Comparison of ENCODE assay signal across 23 cellular contexts in genomic region chr21:27301216-27301615, GRCh38.
A peak's percentile ranks its signal among the peaks of the same experiment; 100 is the strongest.
DNase-seq lines count a peak whose midpoint lies in the region; ATAC-seq and TF ChIP-seq lines count a peak whose summit lies in the region.
"Had no signal": no experiment of that assay in that cellular context is flagged by ENCODE, and none has a peak within 500 bp of the region (broad histone marks: within the 10 kb centered on the region; RNA-seq: fewer than 3 reads in every experiment).

No MANE protein-coding gene starts in this region.

- H3K4ac ChIP-seq in IMR-90 (ENCODE audit: low read depth, low read length): peak overlapping the region; percentile 76; the same call in 1 of the 2 replicates

- no peaks in the 10 kb centered on the region for H3K36me3 Mint-ChIP-seq in endodermal cell (ENCODE audit: low read depth)
- H3K36me3 Mint-ChIP-seq: CD4-positive, CD25-positive, alpha-beta regulatory T cell had no signal

- POLR2A ChIA-PET in IMR-90 (lab: Charles Lee; ENCODE audit: unreplicated experiment): no interaction called here

- 0 out of 2 replicates have a peak overlapping the region, but pooled peaks have one; percentile 42 for H4K91ac ChIP-seq in IMR-90 (ENCODE audit: insufficient read depth, low read depth, low read length)

- H3K4me3 ChIP-seq in AG10803 (ENCODE audit: low read length) (no peak overlapping the region), IMR-90 (ENCODE audit: insufficient read depth, low read depth, low read length) (no peak overlapping the region), fibroblast of the aortic adventitia (ENCODE audit: low read depth, low read length) (no peak overlapping the region), endodermal cell (ENCODE audit: low read length) (no peak overlapping the region)
- H3K4me3 ChIP-seq: PC-9, SK-N-MC had no signal

- no peaks in the 10 kb centered on the region for H4K20me1 ChIP-seq in IMR-90 (ENCODE audit: insufficient read depth, low read length)

- no peaks in the 10 kb centered on the region for H3K36me3 ChIP-seq in IMR-90 (ENCODE audit: control insufficient read depth, insufficient read depth, low read length)
- no peaks in the 10 kb centered on the region for H3K36me3 ChIP-seq in endodermal cell (ENCODE audit: control insufficient read depth, insufficient read depth, low read length)

- H2BK5ac ChIP-seq in IMR-90 (ENCODE audit: low read depth, low read length, poor library complexity, severe bottlenecking): peak overlapping the region; percentile 95

- BruUV-seq in IMR-90 (replicated peaks; lab: Mats Ljungman, UMichigan): no TSS peak

- H3K4me3 Mint-ChIP-seq in endodermal cell: no peak overlapping the region
- H3K4me3 Mint-ChIP-seq: CD4-positive, CD25-positive, alpha-beta regulatory T cell had no signal

- peak overlapping the region; percentile 31; the same call in 1 of the 2 replicates for H3K14ac ChIP-seq in IMR-90 (replicated peaks; ENCODE audit: low read depth, low read length)

- CTCF ChIA-PET in IMR-90 (lab: Yijun Ruan, JAX): no interaction called here

- in situ Hi-C loops in IMR-90 (cut with MboI; ENCODE audit: low sequenced_read_pairs): no loop called here

- ATAC-seq in IMR-90 (ENCODE audit: low read depth) (peak; percentile 52), omental fat pad (ENCODE audit: low FRiP score) (peak; percentile 74), GM18519 (IDR thresholded peaks at IDR 0.05; ENCODE audit: low FRiP score, unreplicated experiment) (no peak), HG02623 (IDR thresholded peaks at IDR 0.05; ENCODE audit: unreplicated experiment) (no peak)
- no peak for ATAC-seq in activated CD4-positive, CD25-positive, alpha-beta regulatory T cell treated with anti-CD3 and anti-CD28 coated beads, Interleukin-2, amount 50 U/mL, for 24 hours

- H2BK120ac ChIP-seq in IMR-90 (ENCODE audit: low read depth, low read length): peak overlapping the region; percentile 88

- peak overlapping the region; percentile 23; the same call in 1 of the 2 replicates for H3K4me2 ChIP-seq in IMR-90 (ENCODE audit: low read depth, low read length)
- H3K4me2 ChIP-seq: KMS-11, PC-9 had no signal

- DNase-seq in AG10803 (ENCODE audit: low read depth): peak; percentile 88
- DNase-seq in IMR-90: peak; percentile 76
- peak; percentile 74 for DNase-seq in fibroblast of the aortic adventitia (ENCODE audit: low read depth)
- DNase-seq in omental fat pad (ENCODE audit: low spot score): no peak
- DNase-seq in endodermal cell: no peak
- DNase-seq: CD4-positive, CD25-positive, alpha-beta regulatory T cell; COR-L47; DMS79 treated with DMSO at 0.1 percent for 48 hours; H7; NCI-H1105; NCI-H146; NCI-H2029 treated with DMSO at 0.1 percent for 48 hours; NCI-H226; NCI-H510A treated with DMSO at 0.1 percent for 48 hours; NCI-H748 treated with DMSO at 0.1 percent for 48 hours; PC-9; RPMI8226; SHP77 had no signal

- no peak overlapping the region for H2AK9ac ChIP-seq in IMR-90 (replicated peaks; ENCODE audit: low read depth, low read length, poor library complexity)

- no peak for TF ChIP-seq POLR2A in IMR-90 (IDR thresholded peaks at IDR 0.05; ENCODE audit: low read depth, low read length)

- no peaks in the 10 kb centered on the region for H3K79me1 ChIP-seq in IMR-90 (ENCODE audit: low read depth in 1 of 2, low read length in 2 of 2)

- 0 out of 2 replicates have a peak overlapping the region, but pooled peaks have one; percentile 2 for H3K23ac ChIP-seq in IMR-90 (ENCODE audit: low read depth, low read length)

- WGBS in IMR-90 (ENCODE audit: extremely low coverage in 2 of 2, insufficient read length in 1 of 2), 2 experiments: no CpG with 5 or more reads among the region's 2 CpGs
- WGBS in endodermal cell (ENCODE audit: insufficient coverage in 1 of 2, insufficient read length in 1 of 2), 2 experiments: 94 to 100% methylated on average over 1 to 2 of the region's 2 CpGs

- TF ChIP-seq RAD21 in IMR-90 (IDR thresholded peaks at IDR 0.05; ENCODE audit: low read length): no peak

- H2BK20ac ChIP-seq in IMR-90 (ENCODE audit: low read depth, low read length): peak overlapping the region; percentile 77; the same call in 1 of the 2 replicates

- dilution Hi-C loops in IMR-90 (cut with HindIII; ENCODE audit: low sequenced_read_pairs, unreplicated experiment): no loop called here

- H2BK15ac ChIP-seq in IMR-90 (ENCODE audit: low read depth, low read length): peak overlapping the region; percentile 33; the same call in 1 of the 3 replicates

- no peak overlapping the region for H3K27ac Mint-ChIP-seq in endodermal cell
- H3K27ac Mint-ChIP-seq: CD4-positive, CD25-positive, alpha-beta regulatory T cell had no signal

- H3K27ac ChIP-seq in IMR-90 (ENCODE audit: insufficient read depth, low read length): peak overlapping the region; percentile 66; the same call in 1 of the 2 replicates
- no peak overlapping the region for H3K27ac ChIP-seq in endodermal cell (ENCODE audit: low read depth, low read length)
- H3K27ac ChIP-seq: KMS-11, PC-9, SK-N-MC had no signal

- H3K4me1 ChIP-seq in IMR-90 (ENCODE audit: control insufficient read depth, insufficient read depth, low read length): peaks cover 14% of the 10 kb centered on the region
- H3K4me1 ChIP-seq in endodermal cell (ENCODE audit: control insufficient read depth, insufficient read depth, low read length): no peaks in the 10 kb centered on the region

- intact Hi-C loops in IMR-90 (cut with micrococcal nuclease): loop anchor here (2.0 kb wide), 1 partner anchor 452 kb away; no protein-coding TSS in a partner anchor

- H3K9me3 ChIP-seq in IMR-90 (ENCODE audit: control insufficient read depth, insufficient read depth, low read length) (no peaks in the 10 kb centered on the region; the same call in 1 of the 2 replicates), endodermal cell (ENCODE audit: control insufficient read depth, low read length) (peaks cover 5% of the 10 kb centered on the region)

- no peaks in the 10 kb centered on the region for H3K4me1 Mint-ChIP-seq in endodermal cell
- H3K4me1 Mint-ChIP-seq: CD4-positive, CD25-positive, alpha-beta regulatory T cell had no signal

- H3K27me3 ChIP-seq in IMR-90 (ENCODE audit: control insufficient read depth, insufficient read depth, low read length) (no peaks in the 10 kb centered on the region), endodermal cell (ENCODE audit: control insufficient read depth, insufficient read depth, low read length, poor library complexity, severe bottlenecking) (no peaks in the 10 kb centered on the region)

- H3K9ac ChIP-seq in IMR-90 (ENCODE audit: low read depth, low read length): no peak overlapping the region
- no peak overlapping the region for H3K9ac ChIP-seq in endodermal cell (ENCODE audit: extremely low read depth, low read length, poor library complexity, severe bottlenecking)
- H3K9ac ChIP-seq: KMS-11 had no signal

- H4K5ac ChIP-seq in IMR-90 (ENCODE audit: low read depth, low read length): peak overlapping the region; percentile 71; the same call in 1 of the 2 replicates

- no peaks in the 10 kb centered on the region for H3K27me3 Mint-ChIP-seq in endodermal cell (ENCODE audit: insufficient read depth)
- H3K27me3 Mint-ChIP-seq: CD4-positive, CD25-positive, alpha-beta regulatory T cell had no signal

- H4K8ac ChIP-seq in IMR-90 (ENCODE audit: low read depth in 2 of 2, low read length in 2 of 2): peak overlapping the region; percentile 17 to 57

- peaks cover 3% of the 10 kb centered on the region; the same call in 1 of the 2 replicates for H3K9me1 ChIP-seq in IMR-90 (ENCODE audit: insufficient read depth, low read length)

- H3K18ac ChIP-seq in IMR-90 (ENCODE audit: low read depth, low read length): peak overlapping the region; percentile 92; the same call in 1 of the 2 replicates

- H2AFZ ChIP-seq in IMR-90 (replicated peaks; ENCODE audit: low read length, poor library complexity): no peak overlapping the region
- H2AFZ ChIP-seq: PC-9 had no signal

- no peak overlapping the region for H2AK5ac ChIP-seq in IMR-90 (ENCODE audit: low read depth, low read length)

- no peaks in the 10 kb centered on the region for H3K9me3 Mint-ChIP-seq in endodermal cell

- no peak for TF ChIP-seq CTCF in AG10803 (conservative IDR thresholded peaks at IDR 0.05; ENCODE audit: low read length)
- TF ChIP-seq CTCF in IMR-90 (conservative IDR thresholded peaks at IDR 0.05; ENCODE audit: low read depth, low read length): no peak
- TF ChIP-seq CTCF in fibroblast of the aortic adventitia (IDR thresholded peaks at IDR 0.05; ENCODE audit: insufficient read depth, low read length): no peak
- TF ChIP-seq CTCF in omental fat pad (IDR thresholded peaks at IDR 0.05): no peak
- no peak for TF ChIP-seq CTCF in endodermal cell (conservative IDR thresholded peaks at IDR 0.05)

- peak overlapping the region; percentile 77 for H3K56ac ChIP-seq in IMR-90 (ENCODE audit: extremely low read depth, insufficient read depth, low read length)

TF ChIP-seq in IMR-90, 13 proteins besides CTCF, POLR2A, EP300 and RAD21:
- no peak for TF ChIP-seq ELK1 (IDR thresholded peaks at IDR 0.05; ENCODE audit: borderline replicate concordance, low read depth, low read length)
- 0 out of 2 replicates have a peak, but pooled peaks have one; percentile 24 for TF ChIP-seq CEBPB (IDR thresholded peaks at IDR 0.05; ENCODE audit: low read depth, low read length)

Comparison
In these comparisons a context has a peak if more than half of its experiments do, and no peak if none do; other contexts are left out.
1. DNase-seq: peak in AG10803 (single experiment), IMR-90 (single experiment) and fibroblast of the aortic adventitia (single experiment); none in omental fat pad (single experiment) and endodermal cell (single experiment).
2. ATAC-seq: peak in IMR-90 (single experiment) and omental fat pad (single experiment); none in GM18519 (single experiment), activated CD4-positive, CD25-positive, alpha-beta regulatory T cell treated with anti-CD3 and anti-CD28 coated beads, Interleukin-2, amount 50 U/mL, for 24 hours (0 of 2) and HG02623 (single experiment).